Comparison of ENCODE assay signal across 8 cellular contexts in the genomic region with DNA sequence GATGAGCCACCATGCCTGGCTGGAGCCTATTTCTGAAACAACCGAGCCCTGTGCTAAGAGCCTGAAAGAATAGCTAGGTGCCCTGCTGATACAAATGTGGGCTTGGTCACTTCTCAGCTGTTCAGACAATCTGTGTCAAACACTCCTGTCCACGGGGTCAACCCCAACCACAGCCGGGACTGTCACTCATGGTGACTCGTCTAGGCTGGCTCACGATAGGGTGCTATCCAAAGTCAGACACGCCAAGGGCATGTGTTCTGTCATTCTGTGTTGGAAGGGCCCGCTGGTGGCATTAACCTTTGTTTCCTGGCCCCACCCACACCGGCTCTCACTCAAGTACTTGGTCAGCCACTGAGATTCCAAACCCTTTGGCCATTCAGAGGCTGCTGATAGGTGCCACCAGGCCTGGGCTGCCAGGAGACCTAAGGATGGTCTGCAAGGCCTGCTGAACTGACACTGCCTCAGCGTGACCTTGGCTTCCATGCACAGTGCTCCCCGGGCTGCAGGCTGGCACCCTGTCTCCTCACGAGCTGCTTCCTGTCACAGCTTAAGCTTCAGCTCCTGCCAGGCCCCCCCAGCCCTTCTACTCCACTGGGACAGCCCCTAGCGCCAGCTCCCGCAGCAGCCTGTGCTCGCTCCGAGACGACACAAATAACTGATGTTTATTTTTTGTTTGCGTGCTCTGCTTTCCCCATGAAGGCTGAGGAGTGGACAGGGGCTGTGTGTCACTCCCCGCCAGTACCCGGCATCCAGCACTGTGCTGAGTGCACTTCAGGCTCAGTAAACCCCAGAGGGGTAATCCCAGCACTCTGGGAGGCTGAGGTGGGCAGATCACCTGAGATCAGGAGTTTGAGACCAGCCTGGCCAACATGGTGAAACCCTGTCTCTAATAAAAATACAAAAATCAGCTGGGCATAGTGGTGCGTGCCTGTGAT. TPM values are rescaled to one million over a fixed set of nuclear protein-coding genes. Genes with fewer than 3 reads are reported as not detected.
DNase-seq lines count a peak whose midpoint lies in the region; ATAC-seq and TF ChIP-seq lines count a peak whose summit lies in the region.

No MANE protein-coding gene starts in this region.

- no peak for TF ChIP-seq CTCF in uterus (IDR thresholded peaks at IDR 0.05)

- peak; percentile 58 to 62 (median 59) for DNase-seq in effector memory CD8-positive, alpha-beta T cell
- peak; percentile 54 for DNase-seq in stimulated activated naive CD4-positive, alpha-beta T cell treated with Interleukin-2 at 50 U/mL for 16 hours (lab: John Stamatoyannopoulos, UW)
- DNase-seq in uterus (no peak), NCI-H2227 (lab: John Stamatoyannopoulos, UW; ENCODE audit: unreplicated experiment) (no peak), NCI-H774 (lab: John Stamatoyannopoulos, UW) (no peak)

- ATAC-seq in GM21447 (IDR thresholded peaks at IDR 0.05; ENCODE audit: unreplicated experiment) (peak; percentile 22), GM21619 (IDR thresholded peaks at IDR 0.05; ENCODE audit: unreplicated experiment) (no peak)
- peak; percentile 55 for ATAC-seq in effector memory CD8-positive, alpha-beta T cell (replicated peaks)

- H3K27me3 ChIP-seq in uterus, result no peaks in the 10 kb centered on the region

- H3K4me1 Mint-ChIP-seq in T-helper 1 cell treated with Interleukin-12 subunit alpha and Interleukin-12 subunit beta and Interleukin-4 antibody, amounts not matched to agents 30 μg/mL and 1 μg/mL, for 36 hours (ENCODE audit: low read depth), result peaks cover 75% of the 10 kb centered on the region
- H3K4me1 Mint-ChIP-seq in effector memory CD8-positive, alpha-beta T cell (ENCODE audit: low read depth in 2 of 2), result peaks cover 74 to 78% of the 10 kb centered on the region in 2 donors

- H3K4me1 ChIP-seq in uterus, result peaks cover 11 to 33% of the 10 kb centered on the region in 2 donors

- H3K36me3 Mint-ChIP-seq in T-helper 1 cell treated with Interleukin-12 subunit alpha and Interleukin-12 subunit beta and Interleukin-4 antibody, amounts not matched to agents 30 μg/mL and 1 μg/mL, for 36 hours (ENCODE audit: low read depth), result peaks cover 36% of the 10 kb centered on the region
- H3K36me3 Mint-ChIP-seq in effector memory CD8-positive, alpha-beta T cell (ENCODE audit: insufficient read depth), result peaks cover 97% of the 10 kb centered on the region

- H3K9me3 Mint-ChIP-seq in T-helper 1 cell treated with Interleukin-12 subunit alpha and Interleukin-12 subunit beta and Interleukin-4 antibody, amounts not matched to agents 30 μg/mL and 1 μg/mL, for 36 hours, result no peaks in the 10 kb centered on the region
- H3K9me3 Mint-ChIP-seq in effector memory CD8-positive, alpha-beta T cell, result no peaks in the 10 kb centered on the region

- H3K27ac Mint-ChIP-seq in T-helper 1 cell treated with Interleukin-12 subunit alpha and Interleukin-12 subunit beta and Interleukin-4 antibody, amounts not matched to agents 30 μg/mL and 1 μg/mL, for 36 hours, result peak overlapping the region; percentile 88
- H3K27ac Mint-ChIP-seq in effector memory CD8-positive, alpha-beta T cell, result peak overlapping the region; percentile 96 to 98

- H3K27me3 Mint-ChIP-seq in T-helper 1 cell treated with Interleukin-12 subunit alpha and Interleukin-12 subunit beta and Interleukin-4 antibody, amounts not matched to agents 30 μg/mL and 1 μg/mL, for 36 hours (ENCODE audit: low read depth), result no peaks in the 10 kb centered on the region
- no peaks in the 10 kb centered on the region for H3K27me3 Mint-ChIP-seq in effector memory CD8-positive, alpha-beta T cell

- no peaks in the 10 kb centered on the region for H3K36me3 ChIP-seq in uterus

- H3K4me3 ChIP-seq in uterus, result no peak overlapping the region

- H3K27ac ChIP-seq in uterus, result peak overlapping the region in 1 of 2 donors; percentile 10

- peak overlapping the region; percentile 76 for H3K4me3 Mint-ChIP-seq in T-helper 1 cell treated with Interleukin-12 subunit alpha and Interleukin-12 subunit beta and Interleukin-4 antibody, amounts not matched to agents 30 μg/mL and 1 μg/mL, for 36 hours
- H3K4me3 Mint-ChIP-seq in effector memory CD8-positive, alpha-beta T cell, result peak overlapping the region; percentile 83 to 92

- no peaks in the 10 kb centered on the region for H3K9me3 ChIP-seq in uterus

- TF ChIP-seq POLR2A in uterus (IDR thresholded peaks at IDR 0.05), result no peak

- intact Hi-C loops in uterus (cut with DNase I; ENCODE audit: low total_unique reads), result no loop called here

RNA-seq across cellular contexts. Expression of a gene that starts 14.3 kb away (rescaled TPM):
- total RNA-seq in uterus, result 1 to 10 TPM in 1 of 4 donors, under 1 TPM in 3; under 0.01 to 2.7 (median 0.30) TPM

RNA-seq across cellular contexts. Expression of a gene that starts 19.7 kb away (rescaled TPM):
- total RNA-seq in uterus, result 10 to 100 TPM in 3 of 4 donors, 1 to 10 TPM in 1; 3.5 to 78.7 (median 36.9) TPM

RNA-seq across cellular contexts. Expression of a gene that starts 48.4 kb away (rescaled TPM):
- 10 to 100 TPM in 2 of 4 donors, 1 to 10 TPM in 2; 3.8 to 26.2 (median 14.9) TPM for total RNA-seq in uterus

RNA-seq across cellular contexts. Expression of a gene that starts 55.7 kb away (rescaled TPM):
- 10 to 100 TPM; 10.2 to 49.1 (median 24.4) TPM for total RNA-seq in uterus

RNA-seq across cellular contexts. Expression of a gene that starts 58.3 kb away (rescaled TPM):
- 10 to 100 TPM in 3 of 4 donors, 1 to 10 TPM in 1; 6.8 to 39.6 (median 18.4) TPM for total RNA-seq in uterus

Comparison
In these comparisons a context has a peak if more than half of its experiments do, and no peak if none do; other contexts are left out.
1. DNase-seq: peak in effector memory CD8-positive, alpha-beta T cell (3 of 3) and stimulated activated naive CD4-positive, alpha-beta T cell treated with Interleukin-2 at 50 U/mL for 16 hours (single experiment); none in uterus (0 of 2), NCI-H2227 (single experiment) and NCI-H774 (single experiment).